19 cellular contexts compared by ENCODE assay signal in genomic region chr1:192201303-192201702, GRCh38. TPM values are rescaled to one million over a fixed set of nuclear protein-coding genes. Genes with fewer than 3 reads are reported as not detected.
DNase-seq lines count a peak whose midpoint lies in the region; ATAC-seq and TF ChIP-seq lines count a peak whose summit lies in the region.
"Had no signal": no experiment of that assay in that cellular context is flagged by ENCODE, and none has a peak within 500 bp of the region (broad histone marks: within the 10 kb centered on the region; RNA-seq: fewer than 3 reads in every experiment).

No MANE protein-coding gene starts in this region.

- CTCF ChIA-PET in OCI-LY7 (lab: Charles Lee; ENCODE audit: unreplicated experiment): no interaction called here
- CTCF ChIA-PET in activated CD4-positive, alpha-beta T cell treated with anti-CD3 and anti-CD28 coated beads, Interleukin-2, amount 10 ng/mL, durations not matched to agents 7 days and 5 days (lab: Charles Lee): no interaction called here

- intact Hi-C loops in OCI-LY7 (cut with micrococcal nuclease; ENCODE audit: unreplicated experiment): no loop called here
- intact Hi-C loops in psoas muscle (cut with DNase I): no loop called here

- H3K27me3 ChIP-seq in psoas muscle (ENCODE audit: insufficient read depth in 3 of 3, low read length in 2 of 3): no peaks in the 10 kb centered on the region
- H3K27me3 ChIP-seq: BLaER1 had no signal

- H2AFZ ChIP-seq in OCI-LY7 (ENCODE audit: low read length): no peak overlapping the region

- peaks cover 6% of the 10 kb centered on the region for H3K27me3 Mint-ChIP-seq in chondrocyte (ENCODE audit: low read depth)
- no peaks in the 10 kb centered on the region for H3K27me3 Mint-ChIP-seq in stimulated activated memory B cell treated with anti-CD40 and anti-IgM and Interleukin-4, amounts not matched to agents 10 μg/mL and 1 μg/mL and 100 μg/mL, for 72 hours
- no peaks in the 10 kb centered on the region for H3K27me3 Mint-ChIP-seq in activated CD4-positive, alpha-beta T cell treated with anti-CD3 and anti-CD28 coated beads, Interleukin-2, amount 10 ng/mL, durations not matched to agents 7 days and 5 days
- H3K27me3 Mint-ChIP-seq: CD8-positive, alpha-beta memory T cell had no signal

- H3K4me1 ChIP-seq in OCI-LY7 (ENCODE audit: insufficient read depth, low read length, poor library complexity, severe bottlenecking) (no peaks in the 10 kb centered on the region), psoas muscle (no peaks in the 10 kb centered on the region)
- H3K4me1 ChIP-seq: BLaER1, Caco-2, HAP-1 had no signal

- no peaks in the 10 kb centered on the region for H3K4me1 Mint-ChIP-seq in chondrocyte (ENCODE audit: low read depth)
- no peaks in the 10 kb centered on the region for H3K4me1 Mint-ChIP-seq in stimulated activated memory B cell treated with anti-CD40 and anti-IgM and Interleukin-4, amounts not matched to agents 10 μg/mL and 1 μg/mL and 100 μg/mL, for 72 hours
- H3K4me1 Mint-ChIP-seq in activated CD4-positive, alpha-beta T cell treated with anti-CD3 and anti-CD28 coated beads, Interleukin-2, amount 10 ng/mL, durations not matched to agents 7 days and 5 days: no peaks in the 10 kb centered on the region
- H3K4me1 Mint-ChIP-seq: CD8-positive, alpha-beta memory T cell had no signal

- 96 to 98% (median 97%) methylated on average over 5 of the region's 5 CpGs for WGBS in psoas muscle, 3 donors

- H3K36me3 ChIP-seq in OCI-LY7 (ENCODE audit: insufficient read depth, low read length) (no peaks in the 10 kb centered on the region), psoas muscle (ENCODE audit: insufficient read depth in 1 of 2, low read depth in 1 of 2) (no peaks in the 10 kb centered on the region)
- H3K36me3 ChIP-seq: BLaER1, HAP-1 had no signal

- TF ChIP-seq CTCF in OCI-LY7 (conservative IDR thresholded peaks at IDR 0.05; ENCODE audit: low read length): no peak
- TF ChIP-seq CTCF in chondrocyte (IDR thresholded peaks at IDR 0.05): no peak
- no peak for TF ChIP-seq CTCF in psoas muscle (IDR thresholded peaks at IDR 0.05)

- no peak overlapping the region for H3K27ac Mint-ChIP-seq in chondrocyte (ENCODE audit: unreplicated experiment)
- H3K27ac Mint-ChIP-seq in stimulated activated memory B cell treated with anti-CD40 and anti-IgM and Interleukin-4, amounts not matched to agents 10 μg/mL and 1 μg/mL and 100 μg/mL, for 72 hours: no peak overlapping the region
- no peak overlapping the region for H3K27ac Mint-ChIP-seq in activated CD4-positive, alpha-beta T cell treated with anti-CD3 and anti-CD28 coated beads, Interleukin-2, amount 10 ng/mL, durations not matched to agents 7 days and 5 days
- H3K27ac Mint-ChIP-seq: CD8-positive, alpha-beta memory T cell; HFFc6 had no signal

- POLR2A ChIA-PET in OCI-LY7 (lab: Charles Lee): no interaction called here
- POLR2A ChIA-PET in activated CD4-positive, alpha-beta T cell treated with anti-CD3 and anti-CD28 coated beads, Interleukin-2, amount 10 ng/mL, durations not matched to agents 7 days and 5 days (lab: Charles Lee): no interaction called here

- no peaks in the 10 kb centered on the region for H3K36me3 Mint-ChIP-seq in chondrocyte (ENCODE audit: low read depth)
- no peaks in the 10 kb centered on the region for H3K36me3 Mint-ChIP-seq in stimulated activated memory B cell treated with anti-CD40 and anti-IgM and Interleukin-4, amounts not matched to agents 10 μg/mL and 1 μg/mL and 100 μg/mL, for 72 hours
- no peaks in the 10 kb centered on the region for H3K36me3 Mint-ChIP-seq in activated CD4-positive, alpha-beta T cell treated with anti-CD3 and anti-CD28 coated beads, Interleukin-2, amount 10 ng/mL, durations not matched to agents 7 days and 5 days (ENCODE audit: low read depth)
- H3K36me3 Mint-ChIP-seq: CD8-positive, alpha-beta memory T cell had no signal

- no peaks in the 10 kb centered on the region for H3K9me2 ChIP-seq in OCI-LY7 (ENCODE audit: insufficient read depth, low read length)

- H3K4me3 ChIP-seq in OCI-LY7 (ENCODE audit: low read depth, low read length, poor library complexity, severe bottlenecking): no peak overlapping the region
- no peak overlapping the region for H3K4me3 ChIP-seq in psoas muscle
- H3K4me3 ChIP-seq: BLaER1, HAP-1 had no signal

- no peak overlapping the region for H3K27ac ChIP-seq in OCI-LY7 (ENCODE audit: low read depth, low read length, poor library complexity, severe bottlenecking)
- H3K27ac ChIP-seq in psoas muscle: no peak overlapping the region
- H3K27ac ChIP-seq: 22Rv1, BLaER1 had no signal

- no peaks in the 10 kb centered on the region for H3K79me2 ChIP-seq in OCI-LY7 (ENCODE audit: insufficient read depth, low read depth, low read length)

- no peak for ATAC-seq in stimulated activated memory B cell treated with anti-CD40 and anti-IgM and Interleukin-4, amounts not matched to agents 10 μg/mL and 1 μg/mL and 100 μg/mL, for 72 hours
- no peak for ATAC-seq in psoas muscle
- ATAC-seq: HepG2 had no signal

- H3K4me3 Mint-ChIP-seq in chondrocyte (ENCODE audit: unreplicated experiment): no peak overlapping the region
- H3K4me3 Mint-ChIP-seq in stimulated activated memory B cell treated with anti-CD40 and anti-IgM and Interleukin-4, amounts not matched to agents 10 μg/mL and 1 μg/mL and 100 μg/mL, for 72 hours: no peak overlapping the region
- H3K4me3 Mint-ChIP-seq in activated CD4-positive, alpha-beta T cell treated with anti-CD3 and anti-CD28 coated beads, Interleukin-2, amount 10 ng/mL, durations not matched to agents 7 days and 5 days: no peak overlapping the region
- H3K4me3 Mint-ChIP-seq: CD8-positive, alpha-beta memory T cell; HFFc6 had no signal

- BruUV-seq in OCI-LY7 (replicated peaks; lab: Mats Ljungman, UMichigan): no TSS peak

- peaks cover 12% of the 10 kb centered on the region for H3K9me3 Mint-ChIP-seq in chondrocyte (ENCODE audit: low read depth)
- H3K9me3 Mint-ChIP-seq in stimulated activated memory B cell treated with anti-CD40 and anti-IgM and Interleukin-4, amounts not matched to agents 10 μg/mL and 1 μg/mL and 100 μg/mL, for 72 hours: peaks cover 11% of the 10 kb centered on the region
- peaks cover 12% of the 10 kb centered on the region for H3K9me3 Mint-ChIP-seq in activated CD4-positive, alpha-beta T cell treated with anti-CD3 and anti-CD28 coated beads, Interleukin-2, amount 10 ng/mL, durations not matched to agents 7 days and 5 days

- DNase-seq in DMS 273 (lab: John Stamatoyannopoulos, UW; ENCODE audit: unreplicated experiment): peak; percentile 1
- no peak for DNase-seq in DMS 273 treated with DMSO at 0.1 percent for 48 hours (lab: John Stamatoyannopoulos, UW)
- peak; percentile 1 for DNase-seq in OCI-LY7 (ENCODE audit: low spot score)
- peak; percentile 42 for DNase-seq in chondrocyte (ENCODE audit: low spot score)
- no peak for DNase-seq in anterior cingulate cortex (lab: John Stamatoyannopoulos, UW)
- DNase-seq in activated CD4-positive, alpha-beta T cell treated with anti-CD3 and anti-CD28 coated beads, Interleukin-2, amount 10 ng/mL, durations not matched to agents 7 days and 5 days: no peak
- no peak for DNase-seq in psoas muscle
- DNase-seq: AML-193; Caco-2; CD8-positive, alpha-beta memory T cell; DMS79 treated with DMSO at 0.1 percent for 48 hours; GDM1; HFFc6 had no signal

- H3K4me2 ChIP-seq in OCI-LY7 (ENCODE audit: low read length): no peak overlapping the region
- H3K4me2 ChIP-seq: BLaER1 had no signal

- H4K20me1 ChIP-seq in OCI-LY7 (ENCODE audit: insufficient read depth, low read length): no peaks in the 10 kb centered on the region
- H4K20me1 ChIP-seq: BLaER1 had no signal

- H3K9me3 ChIP-seq in OCI-LY7 (ENCODE audit: low read length) (0 out of 2 replicates have a peak, but pooled peaks cover 5% of the 10 kb centered on the region), psoas muscle (no peaks in the 10 kb centered on the region)
- H3K9me3 ChIP-seq: Caco-2 had no signal

RNA-seq across cellular contexts. Expression of gene RGS18, which starts 43.0 kb away (rescaled TPM):
- not detected in 2 replicates for total RNA-seq in OCI-LY7 (2014; rRNA removed; shearing (Covaris generic))
- total RNA-seq in OCI-LY7 (2022) (9.8 and 14.6 TPM in 2 replicates), chondrocyte (not detected in 3 replicates), psoas muscle (1 to 10 TPM in 2 of 4 donors, under 1 TPM in 2; 0.24 to 1.2 (median 0.64) TPM)
- total RNA-seq in activated CD4-positive, alpha-beta T cell treated with anti-CD3 and anti-CD28 coated beads, Interleukin-2, amount 10 ng/mL, durations not matched to agents 7 days and 5 days: under 1 TPM; 0.15 to 0.30 TPM
- polyA plus RNA-seq in psoas muscle: under 1 TPM; 0.11 to 0.26 (median 0.19) TPM
- total RNA-seq: Caco-2, H1, HepG2, HFFc6 had no signal
- polyA plus RNA-seq: H1, HepG2 had no signal

Comparison
In these comparisons a context has a peak if more than half of its experiments do, and no peak if none do; other contexts are left out.
1. DNase-seq: peak in DMS 273 (single experiment), OCI-LY7 (single experiment) and chondrocyte (single experiment); none in DMS 273 treated with DMSO at 0.1 percent for 48 hours (single experiment), anterior cingulate cortex (0 of 58), activated CD4-positive, alpha-beta T cell treated with anti-CD3 and anti-CD28 coated beads, Interleukin-2, amount 10 ng/mL, durations not matched to agents 7 days and 5 days (single experiment) and psoas muscle (0 of 2).